In the genomic region with DNA sequence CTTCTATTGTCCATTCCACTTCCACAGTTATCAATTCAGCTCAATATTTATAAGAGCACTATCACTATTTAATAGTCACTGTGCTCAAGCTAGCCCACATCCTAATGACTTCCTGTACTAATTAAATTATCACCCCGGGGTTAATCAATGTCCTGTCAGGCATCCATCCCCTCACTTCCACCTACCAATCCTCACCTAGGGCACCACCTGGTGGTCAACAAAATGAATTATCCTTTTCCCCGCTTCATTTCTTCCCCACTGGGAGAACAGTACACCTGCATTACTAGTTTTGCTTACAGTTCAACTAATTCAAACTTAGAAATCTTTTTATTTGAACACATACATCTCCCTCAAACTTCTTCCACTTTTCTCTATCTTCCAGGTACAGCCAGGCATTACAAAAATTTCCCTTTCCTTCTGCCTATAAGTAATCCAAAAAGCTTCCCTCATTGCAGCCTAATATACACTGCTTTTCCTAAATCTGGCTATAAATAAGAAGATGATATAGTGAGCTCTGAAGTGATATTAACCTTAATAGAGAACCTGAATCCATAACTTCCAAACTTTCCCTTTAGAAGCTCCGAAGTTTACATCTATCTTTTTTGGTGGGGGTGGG, we compare ENCODE assay signal across 8 cellular contexts.
DNase-seq lines count a peak whose midpoint lies in the region; ATAC-seq and TF ChIP-seq lines count a peak whose summit lies in the region.

No MANE protein-coding gene starts in this region.

- peak overlapping the region in 2 of 10 donors; percentile 4 to 10 for H3K27ac Mint-ChIP-seq in naive thymus-derived CD8-positive, alpha-beta T cell

- H3K36me3 ChIP-seq in H7 (replicated peaks; ENCODE audit: control insufficient read depth, insufficient read depth, low read length), result no peaks in the 10 kb centered on the region; the same call in 1 of the 2 replicates

- H3K4me3 ChIP-seq in H7 (ENCODE audit: insufficient read depth, low read depth, low read length), result no peak overlapping the region
- no peak overlapping the region for H3K4me3 ChIP-seq in epithelial cell of esophagus (ENCODE audit: low read length)

- peak; percentile 65 for DNase-seq in D341Med (ENCODE audit: low spot score)
- DNase-seq in H7, result peak; percentile 36
- peak; percentile 2 for DNase-seq in NCI-H345 treated with DMSO at 0.1 percent for 48 hours (lab: John Stamatoyannopoulos, UW; ENCODE audit: unreplicated experiment)
- DNase-seq in epithelial cell of esophagus (ENCODE audit: low read depth), result peak; percentile 72
- DNase-seq in naive thymus-derived CD8-positive, alpha-beta T cell, result peak in 8 of 10 donors; percentile 17 to 65 (median 39)

- no peaks in the 10 kb centered on the region for H3K9me3 Mint-ChIP-seq in naive thymus-derived CD8-positive, alpha-beta T cell

- peak; percentile 32 to 51 for ATAC-seq in activated CD4-positive, CD25-positive, alpha-beta regulatory T cell treated with anti-CD3 and anti-CD28 coated beads, Interleukin-2, amount 50 U/mL, for 24 hours
- peak in 1 of 2 donors; percentile 52 for ATAC-seq in naive thymus-derived CD8-positive, alpha-beta T cell
- ATAC-seq in GM18520 (IDR thresholded peaks at IDR 0.05; ENCODE audit: unreplicated experiment), result no peak
- ATAC-seq in GM21619 (IDR thresholded peaks at IDR 0.05; ENCODE audit: unreplicated experiment), result no peak

- H3K27me3 ChIP-seq in H7 (ENCODE audit: control insufficient read depth, insufficient read depth, low read length), result no peaks in the 10 kb centered on the region

- POLR2A ChIA-PET in naive thymus-derived CD8-positive, alpha-beta T cell (lab: Charles Lee), result interaction anchor here (1.6 kb wide), 1 partner anchor 197 kb away, joined by 3 read pairs; no protein-coding TSS in a partner anchor

- peaks cover 0 to 22% (median 6%) of the 10 kb centered on the region in 3 donors for H3K36me3 Mint-ChIP-seq in naive thymus-derived CD8-positive, alpha-beta T cell

- H3K4me1 Mint-ChIP-seq in naive thymus-derived CD8-positive, alpha-beta T cell, result peaks cover 9 to 39% (median 21%) of the 10 kb centered on the region in 4 donors

- H3K4me3 Mint-ChIP-seq in naive thymus-derived CD8-positive, alpha-beta T cell, result no peak overlapping the region

- TF ChIP-seq CTCF in epithelial cell of esophagus (IDR thresholded peaks at IDR 0.05; ENCODE audit: insufficient read depth, low read depth, low read length, missing control alignments), result peak; percentile 73

- no peaks in the 10 kb centered on the region for H3K27me3 Mint-ChIP-seq in naive thymus-derived CD8-positive, alpha-beta T cell

Comparison
In these comparisons a context has a peak if more than half of its experiments do, and no peak if none do; other contexts are left out.
1. DNase-seq: peak in every context shown above with its lines; median percentile 72 in epithelial cell of esophagus; 65 in D341Med; 39 in naive thymus-derived CD8-positive, alpha-beta T cell; 36 in H7; 2 in NCI-H345 treated with DMSO at 0.1 percent for 48 hours.
2. ATAC-seq: peak in activated CD4-positive, CD25-positive, alpha-beta regulatory T cell treated with anti-CD3 and anti-CD28 coated beads, Interleukin-2, amount 50 U/mL, for 24 hours (2 of 2); none in GM18520 (single experiment) and GM21619 (single experiment).